ENCODE assay signal across 8 cellular contexts in the genomic region with DNA sequence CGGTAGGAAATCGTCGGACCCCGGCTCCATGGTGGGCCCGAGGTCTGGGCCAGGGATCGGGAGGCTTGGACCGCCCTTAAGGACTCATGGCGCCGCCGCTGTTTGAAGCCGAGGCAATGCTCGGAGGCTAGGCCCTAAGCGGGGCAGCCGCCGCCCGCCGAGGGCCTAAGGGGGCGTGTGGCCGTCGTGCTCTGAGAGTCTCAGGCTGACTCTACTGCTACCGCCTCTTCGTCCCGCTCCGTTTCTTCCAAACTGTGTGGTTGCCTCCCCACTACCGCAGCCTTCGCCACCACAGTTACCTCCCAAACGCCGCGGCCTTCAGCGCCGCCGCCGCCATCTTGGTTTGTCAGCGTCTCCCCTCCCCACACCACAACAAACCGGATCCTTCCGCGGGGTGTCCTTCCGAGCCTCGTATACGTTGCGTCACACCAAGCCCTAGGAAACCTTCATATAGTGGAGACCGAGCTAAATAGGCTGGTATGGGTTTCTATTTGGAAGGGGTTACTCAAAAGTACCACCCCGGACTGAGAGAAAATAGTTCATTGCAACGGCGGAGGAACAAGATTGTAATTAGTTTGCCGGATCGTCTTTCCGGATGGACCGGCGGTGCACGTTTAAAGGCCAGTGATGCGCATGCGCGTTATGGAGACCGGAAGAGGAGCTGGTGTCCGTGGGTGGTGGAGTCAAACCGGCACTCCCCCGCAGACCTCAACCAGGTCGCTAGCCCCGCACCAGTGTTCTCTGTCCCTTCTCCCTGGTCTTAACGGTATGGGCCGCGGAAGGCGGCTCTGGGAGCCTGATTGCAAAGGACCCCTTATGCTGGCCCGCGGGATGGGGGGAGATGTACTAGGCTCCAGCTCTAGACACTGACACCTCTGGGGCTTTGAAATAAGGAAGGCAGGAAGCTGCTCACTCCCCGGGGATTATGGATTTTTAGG. TPM values are rescaled to one million over a fixed set of nuclear protein-coding genes. Genes with fewer than 3 reads are reported as not detected.
DNase-seq lines count a peak whose midpoint lies in the region; ATAC-seq and TF ChIP-seq lines count a peak whose summit lies in the region.

A gene (minus strand): TSS at position 348 of the 938 bp plus-strand sequence. CDS start 318 bp downstream, at position 30.

- CTCF ChIA-PET in Caco-2 (lab: Charles Lee) = no interaction called here
- CTCF ChIA-PET in OCI-LY7 (lab: Charles Lee; ENCODE audit: unreplicated experiment) = no interaction called here

- BruUV-seq in Caco-2 (replicated peaks; lab: Mats Ljungman, UMichigan) (TSS peak; percentile 37), OCI-LY7 (replicated peaks; lab: Mats Ljungman, UMichigan) (TSS peak; percentile 63)

- H3K27me3 Mint-ChIP-seq in Caco-2 (ENCODE audit: insufficient read depth, unreplicated experiment) = no peaks in the 10 kb centered on the region

- no peak for TF ChIP-seq CTCF in Caco-2 (IDR thresholded peaks at IDR 0.05; ENCODE audit: insufficient read depth in 1 of 2, low read depth in 1 of 2, low read length in 1 of 2, severe bottlenecking in 1 of 2, unreplicated experiment in 1 of 2)
- TF ChIP-seq CTCF in OCI-LY7 (conservative IDR thresholded peaks at IDR 0.05; ENCODE audit: low read length) = no peak

- peak within 1 kb of the TSS; percentile 99 for H3K27ac Mint-ChIP-seq in Caco-2 (ENCODE audit: unreplicated experiment)

- H3K4me2 ChIP-seq in OCI-LY7 (ENCODE audit: low read length) = peak within 1 kb of the TSS; percentile 96

- no peaks in the 10 kb centered on the region for H3K4me1 Mint-ChIP-seq in Caco-2 (ENCODE audit: low read depth, unreplicated experiment)

- H3K36me3 Mint-ChIP-seq in Caco-2 (ENCODE audit: insufficient read depth, unreplicated experiment) = peaks cover 8% of the 10 kb centered on the region

- H3K27ac ChIP-seq in OCI-LY7 (ENCODE audit: low read depth, low read length, poor library complexity, severe bottlenecking) = peak within 1 kb of the TSS; percentile 65

- H2AFZ ChIP-seq in OCI-LY7 (ENCODE audit: low read length) = peak within 1 kb of the TSS; percentile 79; the same call in 1 of the 2 replicates

- no peaks in the 10 kb centered on the region for H3K9me3 Mint-ChIP-seq in Caco-2 (ENCODE audit: unreplicated experiment)

- H3K4me1 ChIP-seq in Caco-2 (peaks cover 6% of the 10 kb centered on the region), OCI-LY7 (ENCODE audit: insufficient read depth, low read length, poor library complexity, severe bottlenecking) (peaks cover 45% of the 10 kb centered on the region), mononuclear cell (ENCODE audit: insufficient read depth, low read length) (peaks cover 36% of the 10 kb centered on the region)

- H3K27me3 ChIP-seq in Caco-2 (replicated peaks; ENCODE audit: control insufficient read depth, insufficient read depth, low read length) = no peaks in the 10 kb centered on the region
- H3K27me3 ChIP-seq in mononuclear cell (ENCODE audit: insufficient read depth, low read length) = no peaks in the 10 kb centered on the region

- H4K20me1 ChIP-seq in OCI-LY7 (ENCODE audit: insufficient read depth, low read length) = peaks cover 15% of the 10 kb centered on the region

- H3K9me3 ChIP-seq in Caco-2 (no peaks in the 10 kb centered on the region), OCI-LY7 (ENCODE audit: low read length) (no peaks in the 10 kb centered on the region), mononuclear cell (ENCODE audit: low read depth, low read length) (no peaks in the 10 kb centered on the region)

- no peaks in the 10 kb centered on the region for H3K9me2 ChIP-seq in OCI-LY7 (ENCODE audit: insufficient read depth, low read length)

- POLR2A ChIA-PET in Caco-2 (lab: Charles Lee) = interaction anchor here (0.6 to 1.0 kb wide), 6 partner anchors 14 to 346 kb away, joined by 3 to 6 read pairs (median 3); a partner anchor contains a TSS
- POLR2A ChIA-PET in OCI-LY7 (lab: Charles Lee) = interaction anchor here (0.7 to 0.9 kb wide), 3 partner anchors 12 to 25 kb away, joined by 3 read pairs; no protein-coding TSS in a partner anchor

- H3K4me3 Mint-ChIP-seq in Caco-2 (ENCODE audit: unreplicated experiment) = peak within 1 kb of the TSS; percentile 96

- peak; percentile 83 for ATAC-seq in GM21447 (IDR thresholded peaks at IDR 0.05; ENCODE audit: unreplicated experiment)

- H3K36me3 ChIP-seq in Caco-2 (ENCODE audit: control insufficient read depth, insufficient read depth, low read length) = no peaks in the 10 kb centered on the region
- peaks cover 32% of the 10 kb centered on the region for H3K36me3 ChIP-seq in OCI-LY7 (ENCODE audit: insufficient read depth, low read length)

- intact Hi-C loops in Caco-2 (cut with micrococcal nuclease; ENCODE audit: unreplicated experiment) (loop anchor here (10.0 kb wide), 1 partner anchor 130 kb away; a partner anchor contains a TSS), OCI-LY7 (cut with micrococcal nuclease; ENCODE audit: unreplicated experiment) (loop anchor here (10.0 kb wide), 1 partner anchor 130 kb away; a partner anchor contains a TSS)

- peak; percentile 85 to 91 for DNase-seq in Caco-2
- DNase-seq in HuH-7.5 (ENCODE audit: low spot score) = peak; percentile 91
- peak; percentile 94 for DNase-seq in OCI-LY7 (ENCODE audit: low spot score)
- DNase-seq in activated T-cell treated with anti-CD3 and anti-CD28 coated beads for 1 hour (ENCODE audit: low read depth) = peak; percentile 77
- peak; percentile 87 for DNase-seq in epidermal melanocyte (ENCODE audit: insufficient read length, low spot score)
- DNase-seq in stimulated activated CD8-positive, alpha-beta memory T cell treated with anti-CD3 and anti-CD28 coated beads, Interleukin-4, amount 100 ng/mL, for 1 hour (ENCODE audit: low read depth in 2 of 2, low spot score in 1 of 2) = peak; percentile 72 to 93

- H3K4me3 ChIP-seq in Caco-2 (ENCODE audit: low read depth, low read length) = peak within 1 kb of the TSS; percentile 81
- peak within 1 kb of the TSS; percentile 100 for H3K4me3 ChIP-seq in OCI-LY7 (ENCODE audit: low read depth, low read length, poor library complexity, severe bottlenecking)
- H3K4me3 ChIP-seq in mononuclear cell (ENCODE audit: low read length) = peak within 1 kb of the TSS; percentile 85

- H3K79me2 ChIP-seq in OCI-LY7 (ENCODE audit: insufficient read depth, low read depth, low read length) = peaks cover 44% of the 10 kb centered on the region

RNA-seq across cellular contexts. Expression of the gene that starts here (rescaled TPM):
- total RNA-seq in Caco-2 (2022) (84.5 and 90.5 TPM in 2 replicates), OCI-LY7 (2022) (88.0 and 90.5 TPM in 2 replicates), mononuclear cell (323 TPM)
- 54.8 and 58.9 TPM in 2 replicates for total RNA-seq in OCI-LY7 (2014; rRNA removed; shearing (Covaris generic))

Comparison
In these comparisons a context has a peak if more than half of its experiments do, and no peak if none do; other contexts are left out.
1. Peak in every context shown above with its lines: DNase-seq, ATAC-seq, H3K4me3 ChIP-seq and H3K27ac ChIP-seq.